Comparison of ENCODE assay signal across 3 cellular contexts in genomic region chr4:110439226-110439625, GRCh38. TPM values are rescaled to one million over a fixed set of nuclear protein-coding genes. Genes with fewer than 3 reads are reported as not detected.
"Had no signal": no experiment of that assay in that cellular context is flagged by ENCODE, and none has a peak within 500 bp of the region (broad histone marks: within the 10 kb centered on the region; RNA-seq: fewer than 3 reads in every experiment).

No MANE protein-coding gene starts in this region.

RNA-seq across cellular contexts. Expression of gene ENPEP, which starts 36.7 kb away (rescaled TPM):
- total RNA-seq: endothelial cell of umbilical vein, fibroblast of lung had no signal
- polyA plus RNA-seq: endothelial cell of umbilical vein, foreskin keratinocyte had no signal
